8 cellular contexts compared by ENCODE assay signal in genomic region chr12:116910645-116911449, GRCh38. TPM values are rescaled to one million over a fixed set of nuclear protein-coding genes. Genes with fewer than 3 reads are reported as not detected.
DNase-seq lines count a peak whose midpoint lies in the region; ATAC-seq, FAIRE-seq and TF ChIP-seq lines count a peak whose summit lies in the region.

A gene with protein sequence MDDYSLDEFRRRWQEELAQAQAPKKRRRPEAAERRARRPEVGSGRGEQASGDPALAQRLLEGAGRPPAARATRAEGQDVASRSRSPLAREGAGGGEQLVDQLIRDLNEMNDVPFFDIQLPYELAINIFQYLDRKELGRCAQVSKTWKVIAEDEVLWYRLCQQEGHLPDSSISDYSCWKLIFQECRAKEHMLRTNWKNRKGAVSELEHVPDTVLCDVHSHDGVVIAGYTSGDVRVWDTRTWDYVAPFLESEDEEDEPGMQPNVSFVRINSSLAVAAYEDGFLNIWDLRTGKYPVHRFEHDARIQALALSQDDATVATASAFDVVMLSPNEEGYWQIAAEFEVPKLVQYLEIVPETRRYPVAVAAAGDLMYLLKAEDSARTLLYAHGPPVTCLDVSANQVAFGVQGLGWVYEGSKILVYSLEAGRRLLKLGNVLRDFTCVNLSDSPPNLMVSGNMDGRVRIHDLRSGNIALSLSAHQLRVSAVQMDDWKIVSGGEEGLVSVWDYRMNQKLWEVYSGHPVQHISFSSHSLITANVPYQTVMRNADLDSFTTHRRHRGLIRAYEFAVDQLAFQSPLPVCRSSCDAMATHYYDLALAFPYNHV (plus strand): TSS chr12:116910950. CDS start chr12:116911038, 88 bp downstream.

- H3K4me1 ChIP-seq in GM12878 (ENCODE audit: control insufficient read depth, insufficient read depth, low read length): no peaks in the 10 kb centered on the region; the same call in 1 of the 2 replicates
- H3K4me1 ChIP-seq in iPS DF 6.9 (ENCODE audit: control insufficient read depth, insufficient read depth, low read length): peaks cover 2% of the 10 kb centered on the region; the same call in 1 of the 2 replicates
- H3K4me1 ChIP-seq in gastrocnemius medialis: peaks cover 7 to 8% of the 10 kb centered on the region in 2 donors

- intact Hi-C loops in GM12878 (cut with micrococcal nuclease; ENCODE audit: unreplicated experiment): loop anchor here (5.0 kb wide), 1 partner anchor 94 kb away; no protein-coding TSS in a partner anchor
- intact Hi-C loops in gastrocnemius medialis (cut with DNase I; ENCODE audit: low total_unique reads): no loop called here

- H3K79me2 ChIP-seq in GM12878 (ENCODE audit: control insufficient read depth, insufficient read depth, low read length): peaks cover 1% of the 10 kb centered on the region

- POLR2A ChIA-PET in GM12878 (lab: Charles Lee): interaction anchor here (0.5 to 1.2 kb wide), 2 partner anchors 13 to 15 kb away, joined by 3 to 6 read pairs; no protein-coding TSS in a partner anchor

- H2AFZ ChIP-seq in GM12878 (ENCODE audit: control insufficient read depth, low read depth, low read length): peak within 1 kb of the TSS; percentile 82

- FAIRE-seq in GM12891 (lab: Jason Lieb, UNC) (peak; percentile 85), GM12878 (lab: Jason Lieb, UNC) (peak; percentile 62)

- TF ChIP-seq RAD21 in GM12878 (IDR thresholded peaks at IDR 0.05; ENCODE audit: insufficient read depth, low read depth, low read length): no peak

- H3K27ac ChIP-seq in GM12878 (ENCODE audit: control insufficient read depth, insufficient read depth) (no peak within 1 kb of the TSS; the same call in 1 of the 2 replicates), iPS DF 6.9 (ENCODE audit: low read length) (no peak within 1 kb of the TSS), gastrocnemius medialis (peak within 1 kb of the TSS; percentile 70 to 81 (median 77))

- ATAC-seq in HG02571 (IDR thresholded peaks at IDR 0.05; ENCODE audit: unreplicated experiment): peak; percentile 71
- ATAC-seq in GM12878: peak; percentile 98
- ATAC-seq in gastrocnemius medialis: peak; percentile 80 to 88
- no peak for ATAC-seq in GM18519 (IDR thresholded peaks at IDR 0.05; ENCODE audit: low FRiP score, unreplicated experiment)

- peak within 1 kb of the TSS; percentile 69; the same call in 1 of the 2 replicates for H3K9ac ChIP-seq in GM12878 (ENCODE audit: control insufficient read depth, insufficient read depth, low read length)

- in situ Hi-C loops in GM12878 (cut with MboI) (no loop called here), gastrocnemius medialis (cut with MboI; ENCODE audit: low sequenced_read_pairs in 4 of 4) (no loop called here)

- H3K36me3 ChIP-seq in GM12878 (ENCODE audit: control insufficient read depth in 2 of 2, insufficient read depth in 2 of 2, low read length in 1 of 2): no peaks in the 10 kb centered on the region
- H3K36me3 ChIP-seq in iPS DF 6.9 (ENCODE audit: control insufficient read depth, insufficient read depth, low read length): no peaks in the 10 kb centered on the region
- H3K36me3 ChIP-seq in gastrocnemius medialis: no peaks in the 10 kb centered on the region

- DNase-seq in GM12891 (ENCODE audit: insufficient read length, low spot score): peak; percentile 70
- peak; percentile 49 for DNase-seq in NCI-H1048 (lab: John Stamatoyannopoulos, UW)
- DNase-seq in T-helper 22 cell (ENCODE audit: low read depth): peak; percentile 12
- no peak for DNase-seq in GM12878 (ENCODE audit: low read depth, low spot score)
- DNase-seq in iPS DF 6.9 (ENCODE audit: low read depth, low spot score): peak; percentile 39
- DNase-seq in gastrocnemius medialis: peak; percentile 17 to 34

- no peaks in the 10 kb centered on the region for H4K20me1 ChIP-seq in GM12878 (ENCODE audit: control insufficient read depth, insufficient read depth)

- WGBS in GM12878 (ENCODE audit: insufficient coverage, insufficient replicate concordance, low lambda C conversion rate, missing lambda C conversion rate): under 1% methylated on average over 69 of the region's 82 CpGs
- no CpG with 5 or more reads among the region's 82 CpGs for WGBS in iPS DF 6.9 (ENCODE audit: insufficient coverage, insufficient read length)

- H3K27me3 ChIP-seq in GM12878 (replicated peaks in 1 of 2; ENCODE audit: control insufficient read depth in 2 of 2, insufficient read depth in 2 of 2, low read length in 1 of 2) (no peaks in the 10 kb centered on the region), iPS DF 6.9 (ENCODE audit: control insufficient read depth, insufficient read depth, low read length) (no peaks in the 10 kb centered on the region), gastrocnemius medialis (no peaks in the 10 kb centered on the region)

- RAD21 ChIA-PET in GM12878 (lab: Charles Lee; ENCODE audit: unreplicated experiment): no interaction called here

- BruUV-seq in GM12878 (replicated peaks; lab: Mats Ljungman, UMichigan): no TSS peak

- H3K4me2 ChIP-seq in GM12878 (ENCODE audit: control insufficient read depth, insufficient read depth): peak within 1 kb of the TSS; percentile 86

- H3K4me3 ChIP-seq in GM12878: peak within 1 kb of the TSS; percentile 71
- H3K4me3 ChIP-seq in iPS DF 6.9 (ENCODE audit: low read length): peak within 1 kb of the TSS; percentile 84
- H3K4me3 ChIP-seq in gastrocnemius medialis: peak within 1 kb of the TSS; percentile 63 to 84 (median 68)

- TF ChIP-seq EP300 in GM12878 (IDR thresholded peaks at IDR 0.05; ENCODE audit: borderline replicate concordance in 1 of 2, control insufficient read depth in 1 of 2, low read depth in 2 of 2, low read length in 2 of 2): no peak

- CTCF ChIA-PET in GM12878 (lab: Yijun Ruan, JAX): no interaction called here

- TF ChIP-seq POLR2A in GM12891 (IDR thresholded peaks at IDR 0.05; ENCODE audit: low read depth, low read length): 0 out of 2 replicates have a peak, but pooled peaks have one; percentile 16
- TF ChIP-seq POLR2A in GM12878 (IDR thresholded peaks at IDR 0.05; ENCODE audit: low read depth, low read length): peak; percentile 84
- peak; percentile 18 to 25 for TF ChIP-seq POLR2A in gastrocnemius medialis (IDR thresholded peaks at IDR 0.05)

- SMC1A ChIA-PET in GM12878 (lab: Charles Lee; ENCODE audit: uncharacterized antibody, unreplicated experiment): no interaction called here

- H3K9me3 ChIP-seq in GM12878 (replicated peaks; ENCODE audit: control insufficient read depth, insufficient read depth, low read length) (no peaks in the 10 kb centered on the region), iPS DF 6.9 (ENCODE audit: control insufficient read depth, insufficient read depth, low read length) (no peaks in the 10 kb centered on the region), gastrocnemius medialis (no peaks in the 10 kb centered on the region)

- TF ChIP-seq CTCF in GM12878 (IDR thresholded peaks at IDR 0.05 in 2 of 3, conservative IDR thresholded peaks at IDR 0.05 in 1 of 3; ENCODE audit: control insufficient read depth in 2 of 3, extremely low read depth in 1 of 3, insufficient read depth in 1 of 3, low read depth in 3 of 3, low read length in 3 of 3) (no peak), gastrocnemius medialis (IDR thresholded peaks at IDR 0.05 in 4 of 5, conservative IDR thresholded peaks at IDR 0.05 in 1 of 5) (no peak)

TF ChIP-seq in GM12891, 5 proteins besides CTCF, POLR2A, EP300 and RAD21:
- TF ChIP-seq TAF1 (IDR thresholded peaks at IDR 0.05; ENCODE audit: low read depth, low read length) (peak; percentile 46; the same call in 1 of the 2 replicates), SPI1 (IDR thresholded peaks at IDR 0.05; ENCODE audit: low read depth, low read length) (no peak)

TF ChIP-seq in GM12878, 131 proteins besides CTCF, POLR2A, EP300 and RAD21 (continues in another document):
- TF ChIP-seq ZNF622 (IDR thresholded peaks at IDR 0.05) (no peak), POU2F2 (IDR thresholded peaks at IDR 0.05; ENCODE audit: borderline replicate concordance, low read depth, low read length) (peak; percentile 46; the same call in 1 of the 3 replicates), BCL11A (IDR thresholded peaks at IDR 0.05; ENCODE audit: low read depth, low read length) (0 out of 2 replicates have a peak, but pooled peaks have one; percentile 7), KLF5 (IDR thresholded peaks at IDR 0.05; ENCODE audit: partially characterized antibody) (no peak)
- TF ChIP-seq, protein P1, sequence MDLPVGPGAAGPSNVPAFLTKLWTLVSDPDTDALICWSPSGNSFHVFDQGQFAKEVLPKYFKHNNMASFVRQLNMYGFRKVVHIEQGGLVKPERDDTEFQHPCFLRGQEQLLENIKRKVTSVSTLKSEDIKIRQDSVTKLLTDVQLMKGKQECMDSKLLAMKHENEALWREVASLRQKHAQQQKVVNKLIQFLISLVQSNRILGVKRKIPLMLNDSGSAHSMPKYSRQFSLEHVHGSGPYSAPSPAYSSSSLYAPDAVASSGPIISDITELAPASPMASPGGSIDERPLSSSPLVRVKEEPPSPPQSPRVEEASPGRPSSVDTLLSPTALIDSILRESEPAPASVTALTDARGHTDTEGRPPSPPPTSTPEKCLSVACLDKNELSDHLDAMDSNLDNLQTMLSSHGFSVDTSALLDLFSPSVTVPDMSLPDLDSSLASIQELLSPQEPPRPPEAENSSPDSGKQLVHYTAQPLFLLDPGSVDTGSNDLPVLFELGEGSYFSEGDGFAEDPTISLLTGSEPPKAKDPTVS (IDR thresholded peaks at IDR 0.05; ENCODE audit: low read depth, low read length): no peak

RNA-seq across cellular contexts. Expression of the gene that starts here (rescaled TPM):
- polyA plus RNA-seq in GM12891 (2012; ENCODE audit: low read depth, missing spikeins): 2.7 TPM
- 10.7 and 12.8 TPM in 2 replicates for total RNA-seq in GM12878 (2013; cell fraction: nucleolus; rRNA removed)
- total RNA-seq in GM12878 (2014; rRNA removed) (4.3 and 4.6 TPM in 2 replicates), GM12878 (2014; rRNA removed; fragmentation: Illumina TruSeq; extraction: Trizol) (2.5 and 2.6 TPM in 2 replicates), GM12878 (2021) (6.8 and 7.5 TPM in 2 replicates), gastrocnemius medialis (1 to 10 TPM; 4.2 to 5.6 (median 4.7) TPM)
- 2.9 TPM for polyA plus RNA-seq in GM12878 (2011; ENCODE audit: low read depth)
- polyA plus RNA-seq in GM12878 (2011; rRNA removed) (4.0 and 7.3 TPM in 2 replicates), GM12878 (2014; fragmentation: Illumina TruSeq; extraction: Trizol) (3.9 and 4.5 TPM in 2 replicates), GM12878 (2014; fragmentation: Nextera tagmentation; extraction: Ambion mirVana) (under 1 TPM; 0.49 to 0.52 TPM), GM12878 (2014; rRNA removed) (4.5 and 5.0 TPM in 2 replicates), GM12878 (2016; fragmentation: Nextera tagmentation; extraction: Ambion mirVana) (1 to 10 TPM; 4.0 to 5.4 TPM)
- polyA plus RNA-seq in GM12878 (2011; cell fraction: cytosol; rRNA removed): 5.6 TPM in 2 replicates
- polyA plus RNA-seq in GM12878 (2011; cell fraction: nucleus; rRNA removed): 12.1 and 12.9 TPM in 2 replicates
- 3.5 and 4.4 TPM in 2 replicates for polyA plus RNA-seq in GM12878 (2012)
- 9.3 and 14.3 TPM in 2 replicates for polyA minus RNA-seq in GM12878 (2011; rRNA and poly(A)+ RNA removed)
- 2.1 and 3.3 TPM in 2 replicates for polyA minus RNA-seq in GM12878 (2011; cell fraction: cytosol; rRNA and poly(A)+ RNA removed)
- 6.9 and 10.5 TPM in 2 replicates for polyA minus RNA-seq in GM12878 (2011; cell fraction: nucleus; rRNA and poly(A)+ RNA removed)

Comparison
In these comparisons a context has a peak if more than half of its experiments do, and no peak if none do; other contexts are left out.
1. POLR2A ChIP-seq: peak in every context shown above with its lines; median percentile 84 in GM12878; 22 in gastrocnemius medialis; 16 in GM12891.
2. H3K27ac ChIP-seq: peak in gastrocnemius medialis (4 of 4); none in GM12878 (single experiment) and iPS DF 6.9 (single experiment).
3. Peak in every context shown above with its lines, with median percentiles within 50 percentile points of each other: H3K4me3 ChIP-seq.